ENCODE assay signal across 8 cellular contexts in genomic region chr18:79070486-79070885, GRCh38. TPM values are rescaled to one million over a fixed set of nuclear protein-coding genes. Genes with fewer than 3 reads are reported as not detected.
DNase-seq lines count a peak whose midpoint lies in the region; ATAC-seq and TF ChIP-seq lines count a peak whose summit lies in the region.

No MANE protein-coding gene starts in this region.

- no peaks in the 10 kb centered on the region for H3K36me3 ChIP-seq in iPS-18a (ENCODE audit: control insufficient read depth, low read depth, low read length)
- no peaks in the 10 kb centered on the region for H3K36me3 ChIP-seq in suprapubic skin

- H3K27ac ChIP-seq in iPS-18a (ENCODE audit: low read length): no peak overlapping the region
- H3K27ac ChIP-seq in suprapubic skin: no peak overlapping the region

- H3K4me1 Mint-ChIP-seq in activated T-cell treated with anti-CD3 and anti-CD28 coated beads, Interleukin-2, amount 50 U/mL, for 4 hours (ENCODE audit: low read depth): peaks cover 53% of the 10 kb centered on the region
- peaks cover 40% of the 10 kb centered on the region for H3K4me1 Mint-ChIP-seq in activated CD4-positive, alpha-beta memory T cell treated with anti-CD3 and anti-CD28 coated beads for 36 hours (ENCODE audit: low read depth)

- H3K27me3 ChIP-seq in iPS-18a (ENCODE audit: control insufficient read depth, insufficient read depth, low read length): peaks cover 5% of the 10 kb centered on the region
- H3K27me3 ChIP-seq in suprapubic skin: no peaks in the 10 kb centered on the region

- POLR2A ChIA-PET in activated CD4-positive, alpha-beta memory T cell treated with anti-CD3 and anti-CD28 coated beads for 36 hours (lab: Charles Lee): no interaction called here

- no peak for DNase-seq in activated T-cell treated with anti-CD3 and anti-CD28 coated beads, Interleukin-2, amount 50 U/mL, for 4 hours
- DNase-seq in activated T-cell treated with anti-CD3 and anti-CD28 coated beads for 4 hours (no peak), suprapubic skin (ENCODE audit: low spot score in 2 of 2) (no peak), DMS53 (lab: John Stamatoyannopoulos, UW) (no peak), occipital lobe (lab: John Stamatoyannopoulos, UW) (no peak)
- DNase-seq in activated CD4-positive, alpha-beta memory T cell treated with anti-CD3 and anti-CD28 coated beads for 36 hours: no peak

- H3K9me3 ChIP-seq in iPS-18a (ENCODE audit: control insufficient read depth, low read depth, low read length): peaks cover 5% of the 10 kb centered on the region
- H3K9me3 ChIP-seq in suprapubic skin: no peaks in the 10 kb centered on the region

- no peak for ATAC-seq in activated T-cell treated with anti-CD3 and anti-CD28 coated beads, Interleukin-2, amount 50 U/mL, for 4 hours
- ATAC-seq in HG02588 (IDR thresholded peaks at IDR 0.05; ENCODE audit: unreplicated experiment): no peak

- no peak for TF ChIP-seq CTCF in suprapubic skin (IDR thresholded peaks at IDR 0.05)

- H3K4me3 Mint-ChIP-seq in activated T-cell treated with anti-CD3 and anti-CD28 coated beads, Interleukin-2, amount 50 U/mL, for 4 hours: peak overlapping the region; percentile 89
- peak overlapping the region; percentile 82 for H3K4me3 Mint-ChIP-seq in activated CD4-positive, alpha-beta memory T cell treated with anti-CD3 and anti-CD28 coated beads for 36 hours

- TF ChIP-seq POLR2A in suprapubic skin (IDR thresholded peaks at IDR 0.05): no peak

- intact Hi-C loops in activated CD4-positive, alpha-beta memory T cell treated with anti-CD3 and anti-CD28 coated beads for 36 hours (cut with micrococcal nuclease): no loop called here

- peaks cover 7% of the 10 kb centered on the region for H3K27me3 Mint-ChIP-seq in activated T-cell treated with anti-CD3 and anti-CD28 coated beads, Interleukin-2, amount 50 U/mL, for 4 hours (ENCODE audit: low read depth)
- H3K27me3 Mint-ChIP-seq in activated CD4-positive, alpha-beta memory T cell treated with anti-CD3 and anti-CD28 coated beads for 36 hours: peaks cover 8% of the 10 kb centered on the region

- peaks cover 24% of the 10 kb centered on the region for H3K9me3 Mint-ChIP-seq in activated T-cell treated with anti-CD3 and anti-CD28 coated beads, Interleukin-2, amount 50 U/mL, for 4 hours
- peaks cover 24% of the 10 kb centered on the region for H3K9me3 Mint-ChIP-seq in activated CD4-positive, alpha-beta memory T cell treated with anti-CD3 and anti-CD28 coated beads for 36 hours

- peak overlapping the region; percentile 98 for H3K4me3 ChIP-seq in iPS-18a (ENCODE audit: low read length)
- H3K4me3 ChIP-seq in suprapubic skin: peak overlapping the region; percentile 80

- WGBS in suprapubic skin: 82% methylated on average over 3 of the region's 3 CpGs

- TF ChIP-seq EP300 in suprapubic skin (IDR thresholded peaks at IDR 0.05): no peak

- H3K9ac ChIP-seq in iPS-18a (ENCODE audit: low read length): peak overlapping the region; percentile 82

- peaks cover 29% of the 10 kb centered on the region for H3K36me3 Mint-ChIP-seq in activated T-cell treated with anti-CD3 and anti-CD28 coated beads, Interleukin-2, amount 50 U/mL, for 4 hours (ENCODE audit: insufficient read depth)
- H3K36me3 Mint-ChIP-seq in activated CD4-positive, alpha-beta memory T cell treated with anti-CD3 and anti-CD28 coated beads for 36 hours: peaks cover 29% of the 10 kb centered on the region

- CTCF ChIA-PET in activated CD4-positive, alpha-beta memory T cell treated with anti-CD3 and anti-CD28 coated beads for 36 hours (lab: Charles Lee): interaction anchor here (0.7 kb wide), 1 partner anchor 95 kb away, joined by 4 read pairs; no protein-coding TSS in a partner anchor

- peaks cover 9% of the 10 kb centered on the region for H3K4me1 ChIP-seq in iPS-18a (ENCODE audit: control insufficient read depth, low read depth, low read length)
- H3K4me1 ChIP-seq in suprapubic skin: peaks cover 17% of the 10 kb centered on the region

- peak overlapping the region; percentile 52 for H3K27ac Mint-ChIP-seq in activated CD4-positive, alpha-beta memory T cell treated with anti-CD3 and anti-CD28 coated beads for 36 hours

RNA-seq across cellular contexts. Expression of gene ATP9B, which starts 1.3 kb away (rescaled TPM):
- total RNA-seq in activated T-cell treated with anti-CD3 and anti-CD28 coated beads, Interleukin-2, amount 50 U/mL, for 4 hours: 10 to 100 TPM; 16.3 to 21.6 (median 20.2) TPM
- total RNA-seq in activated CD4-positive, alpha-beta memory T cell treated with anti-CD3 and anti-CD28 coated beads for 36 hours: 10 to 100 TPM; 15.9 to 16.6 TPM
- total RNA-seq in suprapubic skin (100 to 1,000 TPM in 1 of 4 donors, 10 to 100 TPM in 3; 30.2 to 109 (median 37.4) TPM), occipital lobe (69.1 TPM)
